In the genomic region with DNA sequence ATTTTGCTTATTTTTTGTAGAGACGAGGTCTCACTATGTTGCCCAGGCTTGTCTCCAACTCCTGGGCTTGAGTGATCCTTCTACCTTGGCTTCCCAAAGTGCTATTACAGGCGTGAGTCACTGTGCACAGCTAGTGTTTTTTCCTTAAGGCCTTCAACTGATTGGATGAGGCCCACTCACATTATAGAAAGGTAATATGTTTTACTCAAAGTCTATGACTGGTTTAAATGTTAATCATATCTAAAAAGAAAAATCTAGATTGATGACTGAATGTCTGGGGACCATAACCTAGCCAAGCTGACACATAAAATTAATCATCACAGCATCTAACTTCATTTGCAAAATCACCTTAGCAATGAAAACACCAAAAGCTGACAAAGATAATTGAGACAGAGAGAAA, we compare ENCODE assay signal across 18 cellular contexts.
A peak's percentile ranks its signal among the peaks of the same experiment; 100 is the strongest.
DNase-seq lines count a peak whose midpoint lies in the region; ATAC-seq and TF ChIP-seq lines count a peak whose summit lies in the region.
"Had no signal": no experiment of that assay in that cellular context is flagged by ENCODE, and none has a peak within 500 bp of the region (broad histone marks: within the 10 kb centered on the region; RNA-seq: fewer than 3 reads in every experiment).

No MANE protein-coding gene starts in this region.

- no peak for DNase-seq in activated CD4-positive, CD25-positive, alpha-beta regulatory T cell (lab: John Stamatoyannopoulos, UW)
- no peak for DNase-seq in activated T-cell treated with anti-CD3 and anti-CD28 coated beads, Interleukin-2, amount 50 U/mL, for 72 hours
- DNase-seq in activated T-cell treated with anti-CD3 and anti-CD28 coated beads, Interleukin-2, amount 50 U/mL, for 24 hours, result no peak
- DNase-seq in epithelial cell of esophagus (ENCODE audit: low read depth) (peak; percentile 16), NCI-H1092 (lab: John Stamatoyannopoulos, UW) (no peak)
- DNase-seq: Caco-2; CD4-positive, CD25-positive, alpha-beta regulatory T cell; CD8-positive, alpha-beta T cell; DMS153; DND-41; GM23248; H7; HCEC 1CT had no signal

- peak overlapping the region; percentile 56 for H3K27ac Mint-ChIP-seq in activated T-cell treated with anti-CD3 and anti-CD28 coated beads, Interleukin-2, amount 50 U/mL, for 72 hours
- H3K27ac Mint-ChIP-seq in activated T-cell treated with anti-CD3 and anti-CD28 coated beads, Interleukin-2, amount 50 U/mL, for 24 hours, result no peak overlapping the region
- H3K27ac Mint-ChIP-seq: B cell; CD4-positive, CD25-positive, alpha-beta regulatory T cell; CD8-positive, alpha-beta T cell had no signal

- peaks cover 5 to 11% of the 10 kb centered on the region in 2 donors for H3K9me3 Mint-ChIP-seq in activated T-cell treated with anti-CD3 and anti-CD28 coated beads, Interleukin-2, amount 50 U/mL, for 72 hours
- peaks cover 10% of the 10 kb centered on the region for H3K9me3 Mint-ChIP-seq in activated T-cell treated with anti-CD3 and anti-CD28 coated beads, Interleukin-2, amount 50 U/mL, for 24 hours

- peaks cover 12 to 15% of the 10 kb centered on the region in 2 donors for H3K36me3 Mint-ChIP-seq in activated T-cell treated with anti-CD3 and anti-CD28 coated beads, Interleukin-2, amount 50 U/mL, for 72 hours (ENCODE audit: insufficient read depth in 2 of 2)
- no peaks in the 10 kb centered on the region for H3K36me3 Mint-ChIP-seq in activated T-cell treated with anti-CD3 and anti-CD28 coated beads, Interleukin-2, amount 50 U/mL, for 24 hours (ENCODE audit: low read depth)
- H3K36me3 Mint-ChIP-seq: CD4-positive, CD25-positive, alpha-beta regulatory T cell had no signal

- TF ChIP-seq CTCF in epithelial cell of esophagus (IDR thresholded peaks at IDR 0.05; ENCODE audit: insufficient read depth, low read depth, low read length, missing control alignments), result no peak

- H3K4me1 Mint-ChIP-seq in activated T-cell treated with anti-CD3 and anti-CD28 coated beads, Interleukin-2, amount 50 U/mL, for 72 hours (ENCODE audit: low read depth), result no peaks in the 10 kb centered on the region
- no peaks in the 10 kb centered on the region for H3K4me1 Mint-ChIP-seq in activated T-cell treated with anti-CD3 and anti-CD28 coated beads, Interleukin-2, amount 50 U/mL, for 24 hours (ENCODE audit: low read depth)
- H3K4me1 Mint-ChIP-seq: CD4-positive, CD25-positive, alpha-beta regulatory T cell had no signal

- ATAC-seq in activated CD4-positive, CD25-positive, alpha-beta regulatory T cell treated with anti-CD3 and anti-CD28 coated beads, Interleukin-2, amount 50 U/mL, for 24 hours, result peak; percentile 63 to 72
- ATAC-seq in activated T-cell treated with anti-CD3 and anti-CD28 coated beads, Interleukin-2, amount 50 U/mL, for 72 hours (replicated peaks in 1 of 2), result peak; percentile 13 to 41
- ATAC-seq in HG03460 (IDR thresholded peaks at IDR 0.05; ENCODE audit: unreplicated experiment), result no peak
- no peak for ATAC-seq in GM18519 (IDR thresholded peaks at IDR 0.05; ENCODE audit: low FRiP score, unreplicated experiment)
- ATAC-seq: CD8-positive, alpha-beta T cell had no signal

- H3K4me3 Mint-ChIP-seq in activated T-cell treated with anti-CD3 and anti-CD28 coated beads, Interleukin-2, amount 50 U/mL, for 72 hours, result no peak overlapping the region
- no peak overlapping the region for H3K4me3 Mint-ChIP-seq in activated T-cell treated with anti-CD3 and anti-CD28 coated beads, Interleukin-2, amount 50 U/mL, for 24 hours
- H3K4me3 Mint-ChIP-seq: B cell; CD4-positive, CD25-positive, alpha-beta regulatory T cell; CD8-positive, alpha-beta T cell had no signal

- H3K27me3 Mint-ChIP-seq in activated T-cell treated with anti-CD3 and anti-CD28 coated beads, Interleukin-2, amount 50 U/mL, for 72 hours (ENCODE audit: low read depth), result peaks cover 11% of the 10 kb centered on the region
- H3K27me3 Mint-ChIP-seq in activated T-cell treated with anti-CD3 and anti-CD28 coated beads, Interleukin-2, amount 50 U/mL, for 24 hours, result peaks cover 5% of the 10 kb centered on the region

- no peak overlapping the region for H3K4me3 ChIP-seq in epithelial cell of esophagus (ENCODE audit: low read length)
- H3K4me3 ChIP-seq: BLaER1, GM23248 had no signal

Comparison
In these comparisons a context has a peak if more than half of its experiments do, and no peak if none do; other contexts are left out.
1. ATAC-seq: peak in activated CD4-positive, CD25-positive, alpha-beta regulatory T cell treated with anti-CD3 and anti-CD28 coated beads, Interleukin-2, amount 50 U/mL, for 24 hours (2 of 2) and activated T-cell treated with anti-CD3 and anti-CD28 coated beads, Interleukin-2, amount 50 U/mL, for 72 hours (2 of 2); none in HG03460 (single experiment) and GM18519 (single experiment).